In genomic region chr3:46372492-46373359, GRCh38 we compare ENCODE assay signal across 8 cellular contexts.
DNase-seq lines count a peak whose midpoint lies in the region; ATAC-seq and TF ChIP-seq lines count a peak whose summit lies in the region.

No MANE protein-coding gene starts in this region.

- CTCF ChIA-PET in AG04449 (lab: Yijun Ruan, JAX) = interaction anchor here (0.6 to 2.4 kb wide), 7 partner anchors 12 to 293 kb away, joined by 3 to 9 read pairs (median 3); no protein-coding TSS in a partner anchor
- CTCF ChIA-PET in RWPE1 (lab: Yijun Ruan, JAX) = interaction anchor here (0.6 to 1.1 kb wide), 3 partner anchors 27 to 1146 kb away, joined by 3 read pairs; no protein-coding TSS in a partner anchor

- no peak overlapping the region for H3K4me3 ChIP-seq in AG04449 (ENCODE audit: low read depth, low read length)

- POLR2A ChIA-PET in AG04449 (lab: Yijun Ruan, JAX) = no interaction called here
- POLR2A ChIA-PET in RWPE1 (lab: Yijun Ruan, JAX; ENCODE audit: low non-redundant PET) = no interaction called here

- ATAC-seq in GM21619 (IDR thresholded peaks at IDR 0.05; ENCODE audit: unreplicated experiment) (no peak), HG03460 (IDR thresholded peaks at IDR 0.05; ENCODE audit: unreplicated experiment) (no peak), GM21737 (IDR thresholded peaks at IDR 0.05; ENCODE audit: unreplicated experiment) (no peak)

- no peak overlapping the region for H3K27ac ChIP-seq in RWPE1

- peak; percentile 30 for TF ChIP-seq CTCF in AG04449 (IDR thresholded peaks at IDR 0.05; ENCODE audit: insufficient read depth, low read length, missing control alignments)
- peak; percentile 73 for TF ChIP-seq CTCF in GM12873 (IDR thresholded peaks at IDR 0.05; ENCODE audit: insufficient read depth, low read depth, low read length, missing control alignments)
- TF ChIP-seq CTCF in RWPE1 (conservative IDR thresholded peaks at IDR 0.05; ENCODE audit: low read depth) = peak; percentile 41

- no peak for DNase-seq in AG04449 (ENCODE audit: low read depth, low spot score)
- DNase-seq in RWPE1 (ENCODE audit: low spot score) = peak; percentile 8
- peak; percentile 10 for DNase-seq in fibroblast of the conjunctiva (ENCODE audit: low read depth)
- no peak for DNase-seq in stimulated activated CD4-positive, alpha-beta T cell treated with anti-CD3 and anti-CD28 coated beads, Interleukin-12 subunit alpha, Interleukin-12 subunit beta, amount 100 ng/mL, for 4 hours

Comparison
In these comparisons a context has a peak if more than half of its experiments do, and no peak if none do; other contexts are left out.
1. DNase-seq: peak in RWPE1 (single experiment) and fibroblast of the conjunctiva (single experiment); none in AG04449 (single experiment) and stimulated activated CD4-positive, alpha-beta T cell treated with anti-CD3 and anti-CD28 coated beads, Interleukin-12 subunit alpha, Interleukin-12 subunit beta, amount 100 ng/mL, for 4 hours (single experiment).
2. Peak in every context shown above with its lines, with median percentiles within 50 percentile points of each other: CTCF ChIP-seq.